In genomic region chr5:166535641-166536040, GRCh38 we compare ENCODE assay signal across 20 cellular contexts.
"Had no signal": no experiment of that assay in that cellular context is flagged by ENCODE, and none has a peak within 500 bp of the region (broad histone marks: within the 10 kb centered on the region; RNA-seq: fewer than 3 reads in every experiment).

No MANE protein-coding gene starts in this region.

- H3K27me3 ChIP-seq: gastrocnemius medialis, heart left ventricle, hepatocyte, neutrophil, pancreas, right lobe of liver, tibial nerve, upper lobe of left lung had no signal

- H3K27ac ChIP-seq: gastrocnemius medialis, heart left ventricle, hepatocyte, neutrophil, pancreas, right lobe of liver, thoracic aorta, tibial nerve, upper lobe of left lung had no signal

- H3K36me3 ChIP-seq: gastrocnemius medialis, heart left ventricle, neutrophil, pancreas, right lobe of liver, thoracic aorta, tibial nerve, upper lobe of left lung had no signal

- FAIRE-seq: kidney, pancreas, small intestine, urothelium cell line had no signal

- DNase-seq: cortex of kidney; effector memory CD8-positive, alpha-beta T cell; gastrocnemius medialis; heart left ventricle; kidney; natural killer cell; pancreas; retina; right lobe of liver; small intestine; stimulated activated CD4-positive, alpha-beta T cell treated with anti-CD3 and anti-CD28 coated beads, Interleukin-15, amount 100 ng/mL, for 24 hours; stimulated activated CD4-positive, alpha-beta T cell treated with anti-CD3 and anti-CD28 coated beads, Interleukin-2, amount 100 ng/mL, for 48 hours; stimulated activated naive B cell treated with anti-CD40 and anti-IgM and Interleukin-4, amounts not matched to agents 10 μg/mL and 1 μg/mL and 100 μg/mL, for 72 hours; upper lobe of left lung had no signal

- H3K4me2 ChIP-seq: hepatocyte had no signal

- H3K4me3 ChIP-seq: gastrocnemius medialis, heart left ventricle, hepatocyte, lung, pancreas, right lobe of liver, thoracic aorta, tibial nerve, upper lobe of left lung had no signal

- H3K4me1 ChIP-seq: gastrocnemius medialis, heart left ventricle, pancreas, right lobe of liver, tibial nerve, upper lobe of left lung had no signal

- H3K79me2 ChIP-seq: hepatocyte had no signal

- H3K9me3 ChIP-seq: gastrocnemius medialis, neutrophil, pancreas, right lobe of liver, thoracic aorta, tibial nerve had no signal

- H2AFZ ChIP-seq: hepatocyte had no signal
